1 cellular context compared by ENCODE assay signal in the genomic region with DNA sequence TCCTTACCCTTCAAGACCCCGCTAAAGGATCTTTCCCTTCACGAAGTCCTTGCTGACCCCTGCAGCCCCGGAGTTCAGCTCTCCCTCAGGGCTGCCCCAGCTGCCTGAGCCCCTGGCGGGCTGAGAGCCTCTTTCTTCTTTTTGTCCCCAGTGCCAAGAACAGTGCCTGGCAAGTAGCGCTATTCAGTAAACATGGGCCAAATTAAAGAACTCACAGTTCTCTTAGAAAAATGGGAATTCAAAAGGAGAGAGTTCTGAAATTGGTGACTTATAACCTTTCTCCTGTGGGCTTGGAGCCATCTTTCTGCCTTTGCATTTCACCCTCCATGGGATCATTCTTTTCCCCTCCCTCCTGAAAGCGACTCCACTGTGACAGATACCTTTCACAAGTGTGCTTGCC.
TF ChIP-seq lines count a peak whose summit lies in the region.

No MANE protein-coding gene starts in this region.

TF ChIP-seq in HEK293T, 16 proteins besides CTCF, POLR2A, EP300 and RAD21 (continued from another document):
- TF ChIP-seq BHLHE40 (IDR thresholded peaks at IDR 0.05; ENCODE audit: borderline replicate concordance) (no peak), ELF4 (IDR thresholded peaks at IDR 0.05) (no peak), ZNF384 (IDR thresholded peaks at IDR 0.05) (no peak), SUZ12 (IDR thresholded peaks at IDR 0.05) (no peak), CTBP1 (IDR thresholded peaks at IDR 0.05; ENCODE audit: borderline replicate concordance) (no peak), HDGF (IDR thresholded peaks at IDR 0.05; ENCODE audit: borderline replicate concordance) (no peak), ARNT (IDR thresholded peaks at IDR 0.05) (no peak), FOXK2 (IDR thresholded peaks at IDR 0.05) (no peak), FOXA1 (IDR thresholded peaks at IDR 0.05) (no peak), PKNOX1 (IDR thresholded peaks at IDR 0.05) (no peak), L3MBTL2 (conservative IDR thresholded peaks at IDR 0.05) (no peak), SP1 (IDR thresholded peaks at IDR 0.05) (no peak), NFRKB (IDR thresholded peaks at IDR 0.05) (no peak)
TF ChIP-seq in HEK293T: peak in this region for 0.
